In the genomic region with DNA sequence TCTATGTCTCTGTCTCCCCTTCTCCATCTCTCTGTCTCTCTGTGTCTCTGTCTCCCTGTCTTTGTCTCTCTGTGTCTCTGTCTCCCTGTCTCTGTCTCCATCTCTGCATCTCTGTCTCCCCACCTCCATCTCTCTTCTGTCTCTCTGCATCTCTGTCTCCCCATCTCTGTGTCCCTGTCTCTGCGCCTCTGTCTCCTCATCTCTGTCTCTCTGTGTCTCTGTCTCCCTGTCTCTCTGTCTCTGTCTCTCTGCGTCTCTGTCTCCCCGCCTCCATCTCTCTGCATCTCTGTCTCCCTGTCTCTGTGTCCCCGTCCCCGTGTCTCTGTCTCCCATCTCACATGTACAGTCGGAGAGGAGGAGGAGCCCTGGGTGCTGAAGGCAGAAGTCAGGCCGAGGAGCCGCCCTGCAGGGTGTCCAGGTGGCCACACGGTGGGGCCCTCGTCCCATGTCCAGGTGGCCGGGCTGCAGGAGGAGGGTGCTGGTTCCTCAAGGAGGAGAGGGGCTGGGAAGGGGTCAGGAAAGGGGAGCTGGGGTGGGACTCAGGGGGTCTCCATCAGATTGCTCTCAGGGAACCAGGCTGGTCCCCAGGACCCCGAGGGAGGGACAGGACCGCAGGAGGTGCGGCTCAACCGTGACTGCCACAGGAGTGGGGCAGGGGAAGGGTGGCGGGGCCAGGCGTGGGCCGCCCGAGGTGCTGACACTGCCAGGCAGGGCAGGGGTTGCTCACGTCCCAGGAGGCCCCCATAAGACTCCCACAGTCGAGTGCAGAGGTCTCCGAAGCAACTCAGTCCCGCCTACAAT, we compare ENCODE assay signal across 8 cellular contexts. TPM values are rescaled to one million over a fixed set of nuclear protein-coding genes. Genes with fewer than 3 reads are reported as not detected.
DNase-seq lines count a peak whose midpoint lies in the region; ATAC-seq and TF ChIP-seq lines count a peak whose summit lies in the region.

No MANE protein-coding gene starts in this region.

- no peaks in the 10 kb centered on the region for H3K36me3 ChIP-seq in BE2C
- no peaks in the 10 kb centered on the region for H3K36me3 ChIP-seq in effector memory CD4-positive, alpha-beta T cell (ENCODE audit: control insufficient read depth, insufficient read depth, low read length)

- H3K4me3 Mint-ChIP-seq in mesothelial cell of epicardium, result no peak overlapping the region

- no peaks in the 10 kb centered on the region for H3K36me3 Mint-ChIP-seq in mesothelial cell of epicardium

- H3K4me1 Mint-ChIP-seq in mesothelial cell of epicardium, result no peaks in the 10 kb centered on the region

- no peak for ATAC-seq in HG02970 (IDR thresholded peaks at IDR 0.05; ENCODE audit: low FRiP score, unreplicated experiment)

- H3K4me3 ChIP-seq in BE2C (ENCODE audit: low read depth, low read length), result no peak overlapping the region
- H3K4me3 ChIP-seq in effector memory CD4-positive, alpha-beta T cell (ENCODE audit: insufficient read depth, low read depth, low read length, poor library complexity, severe bottlenecking), result no peak overlapping the region

- no peak overlapping the region for H3K27ac ChIP-seq in effector memory CD4-positive, alpha-beta T cell (ENCODE audit: insufficient read depth, low read length, poor library complexity, severe bottlenecking)

- peak; percentile 67 for TF ChIP-seq CTCF in BE2C (IDR thresholded peaks at IDR 0.05; ENCODE audit: low read depth, low read length)
- peak; percentile 74 for TF ChIP-seq CTCF in mesothelial cell of epicardium (IDR thresholded peaks at IDR 0.05; ENCODE audit: unreplicated experiment)

- DNase-seq in BE2C, result peak; percentile 83
- peak; percentile 83 for DNase-seq in HEK293T (ENCODE audit: extremely low spot score)
- peak; percentile 63 for DNase-seq in NCI-H774 (lab: John Stamatoyannopoulos, UW)
- DNase-seq in activated CD8-positive, alpha-beta memory T cell treated with anti-CD3 and anti-CD28 coated beads for 24 hours, result peak; percentile 89
- DNase-seq in effector memory CD4-positive, alpha-beta T cell, result peak; percentile 33 to 51 (median 45)
- peak; percentile 72 to 87 for DNase-seq in mesothelial cell of epicardium (ENCODE audit: low spot score in 2 of 2, unreplicated experiment in 2 of 2)
- peak; percentile 32 to 47 for DNase-seq in stimulated activated CD8-positive, alpha-beta memory T cell treated with anti-CD3 and anti-CD28 coated beads, Interleukin-4, amount 100 ng/mL, for 1 hour (ENCODE audit: low read depth in 2 of 2, low spot score in 1 of 2)

- POLR2A ChIA-PET in HEK293T (lab: Yijun Ruan, JAX), result no interaction called here

- no peaks in the 10 kb centered on the region for H3K27me3 ChIP-seq in BE2C
- no peaks in the 10 kb centered on the region for H3K27me3 ChIP-seq in effector memory CD4-positive, alpha-beta T cell (replicated peaks; ENCODE audit: control insufficient read depth, insufficient read depth, low read length, poor library complexity, severe bottlenecking)

- CTCF ChIA-PET in HEK293T (lab: Yijun Ruan, JAX), result interaction anchor here (0.7 to 2.1 kb wide), 4 partner anchors 102 to 224 kb away, joined by 3 to 8 read pairs (median 3); no protein-coding TSS in a partner anchor

- peaks cover 8% of the 10 kb centered on the region for H3K9me3 Mint-ChIP-seq in mesothelial cell of epicardium

- H3K9me3 ChIP-seq in BE2C, result no peaks in the 10 kb centered on the region
- no peaks in the 10 kb centered on the region for H3K9me3 ChIP-seq in effector memory CD4-positive, alpha-beta T cell (ENCODE audit: control insufficient read depth, low read length)

- H3K27ac Mint-ChIP-seq in mesothelial cell of epicardium, result no peak overlapping the region

- peaks cover 17% of the 10 kb centered on the region for H3K27me3 Mint-ChIP-seq in mesothelial cell of epicardium (ENCODE audit: low read depth)

- H3K4me1 ChIP-seq in BE2C, result peaks cover 27% of the 10 kb centered on the region
- no peaks in the 10 kb centered on the region for H3K4me1 ChIP-seq in effector memory CD4-positive, alpha-beta T cell (ENCODE audit: control insufficient read depth, insufficient read depth, low read length, poor library complexity, severe bottlenecking)

TF ChIP-seq in HEK293T, 16 proteins besides CTCF, POLR2A, EP300 and RAD21:
- TF ChIP-seq FOXM1 (IDR thresholded peaks at IDR 0.05; ENCODE audit: borderline replicate concordance), result no peak
- TF ChIP-seq ELF4 (IDR thresholded peaks at IDR 0.05), result no peak
- no peak for TF ChIP-seq LEF1 (IDR thresholded peaks at IDR 0.05; ENCODE audit: borderline replicate concordance)

RNA-seq across cellular contexts. Expression of a gene that starts 25.6 kb away (rescaled TPM):
- polyA plus RNA-seq in BE2C (2012; ENCODE audit: insufficient read depth, insufficient read length, low read depth), result 141 TPM
- total RNA-seq in mesothelial cell of epicardium, result 0.77 to 1.4 TPM (median 1.1 TPM) in 3 replicates

RNA-seq across cellular contexts. Expression of a gene that starts 36.2 kb away (rescaled TPM):
- not detected for polyA plus RNA-seq in BE2C (2012; ENCODE audit: insufficient read depth, insufficient read length, low read depth)
- not detected in 3 replicates for total RNA-seq in mesothelial cell of epicardium

RNA-seq across cellular contexts. Expression of a gene that starts 58.0 kb away (rescaled TPM):
- 468 TPM for polyA plus RNA-seq in BE2C (2012; ENCODE audit: insufficient read depth, insufficient read length, low read depth)
- 3,009 to 3,275 TPM (median 3,171 TPM) in 3 replicates for total RNA-seq in mesothelial cell of epicardium
